ENCODE assay signal across 1 cellular context in genomic region chr17:81909966-81910839, GRCh38.
TF ChIP-seq lines count a peak whose summit lies in the region.

No MANE protein-coding gene starts in this region.

TF ChIP-seq in HepG2, 621 proteins besides CTCF, POLR2A, EP300 and RAD21 (continued from another document and continues in another):
- TF ChIP-seq RERE (CRISPR knock-in tag; IDR thresholded peaks at IDR 0.05; ENCODE audit: low read depth) (0 out of 2 replicates have a peak, but pooled peaks have one; percentile 37), ZFP37 (CRISPR knock-in tag; IDR thresholded peaks at IDR 0.05; ENCODE audit: borderline replicate concordance) (peak; percentile 48; the same call in 1 of the 2 replicates), ZNF749 (CRISPR knock-in tag; IDR thresholded peaks at IDR 0.05; ENCODE audit: borderline replicate concordance) (peak; percentile 49; the same call in 1 of the 2 replicates), KAT8 (CRISPR knock-in tag; IDR thresholded peaks at IDR 0.05) (peak; percentile 87), ZNF589 (CRISPR knock-in tag; conservative IDR thresholded peaks at IDR 0.05) (peak; percentile 94), SP1 (IDR thresholded peaks at IDR 0.05) (no peak), SP1 (CRISPR knock-in tag; IDR thresholded peaks at IDR 0.05) (peak; percentile 34; the same call in 1 of the 2 replicates), ZNF343 (CRISPR knock-in tag; IDR thresholded peaks at IDR 0.05) (peak; percentile 67; the same call in 1 of the 2 replicates), ZNF451 (CRISPR knock-in tag; IDR thresholded peaks at IDR 0.05) (no peak), ZNF546 (CRISPR knock-in tag; conservative IDR thresholded peaks at IDR 0.05) (no peak; the same call in 1 of the 2 replicates), GFI1 (CRISPR knock-in tag; IDR thresholded peaks at IDR 0.05; ENCODE audit: borderline replicate concordance) (0 out of 2 replicates have a peak, but pooled peaks have one; percentile 11), JUN (CRISPR knock-in tag; IDR thresholded peaks at IDR 0.05) (no peak), CBFB (CRISPR knock-in tag; IDR thresholded peaks at IDR 0.05) (peak; percentile 75), KAT2B (IDR thresholded peaks at IDR 0.05; ENCODE audit: borderline replicate concordance, low read depth, low read length) (no peak), DNMT1 (CRISPR knock-in tag; IDR thresholded peaks at IDR 0.05) (no peak), CBX1 (IDR thresholded peaks at IDR 0.05; ENCODE audit: low read depth) (no peak), SP140L (CRISPR knock-in tag; IDR thresholded peaks at IDR 0.05; ENCODE audit: borderline replicate concordance) (no peak), PRDM4 (CRISPR knock-in tag; IDR thresholded peaks at IDR 0.05; ENCODE audit: borderline replicate concordance) (no peak), ZBTB21 (CRISPR knock-in tag; IDR thresholded peaks at IDR 0.05) (no peak), MLX (CRISPR knock-in tag; IDR thresholded peaks at IDR 0.05) (peak; percentile 99), KDM6A (CRISPR knock-in tag; IDR thresholded peaks at IDR 0.05; ENCODE audit: low read depth) (peak; percentile 89), REPIN1 (CRISPR knock-in tag; IDR thresholded peaks at IDR 0.05; ENCODE audit: borderline replicate concordance, low read depth) (peak; percentile 96), HDAC6 (IDR thresholded peaks at IDR 0.05; ENCODE audit: low read depth, low read length) (no peak), ZFX (CRISPR knock-in tag; IDR thresholded peaks at IDR 0.05; ENCODE audit: low read depth) (peak; percentile 99), ZBTB39 (CRISPR knock-in tag; IDR thresholded peaks at IDR 0.05) (no peak), ZNF326 (CRISPR knock-in tag; IDR thresholded peaks at IDR 0.05; ENCODE audit: borderline replicate concordance) (peak; percentile 30; the same call in 1 of the 2 replicates), CBX2 (IDR thresholded peaks at IDR 0.05; ENCODE audit: low read depth, low read length) (no peak), CBX2 (CRISPR knock-in tag; IDR thresholded peaks at IDR 0.05; ENCODE audit: low read depth) (no peak; the same call in 1 of the 2 replicates), ZNF746 (CRISPR knock-in tag; IDR thresholded peaks at IDR 0.05) (peak; percentile 52; the same call in 1 of the 2 replicates), TBX3 (IDR thresholded peaks at IDR 0.05; ENCODE audit: borderline replicate concordance) (peak; percentile 72; the same call in 1 of the 2 replicates), BCL6 (CRISPR knock-in tag; IDR thresholded peaks at IDR 0.05) (peak; percentile 71), HIC2 (CRISPR knock-in tag; IDR thresholded peaks at IDR 0.05; ENCODE audit: low read depth) (peak; percentile 94)
- TF ChIP-seq, protein P1, sequence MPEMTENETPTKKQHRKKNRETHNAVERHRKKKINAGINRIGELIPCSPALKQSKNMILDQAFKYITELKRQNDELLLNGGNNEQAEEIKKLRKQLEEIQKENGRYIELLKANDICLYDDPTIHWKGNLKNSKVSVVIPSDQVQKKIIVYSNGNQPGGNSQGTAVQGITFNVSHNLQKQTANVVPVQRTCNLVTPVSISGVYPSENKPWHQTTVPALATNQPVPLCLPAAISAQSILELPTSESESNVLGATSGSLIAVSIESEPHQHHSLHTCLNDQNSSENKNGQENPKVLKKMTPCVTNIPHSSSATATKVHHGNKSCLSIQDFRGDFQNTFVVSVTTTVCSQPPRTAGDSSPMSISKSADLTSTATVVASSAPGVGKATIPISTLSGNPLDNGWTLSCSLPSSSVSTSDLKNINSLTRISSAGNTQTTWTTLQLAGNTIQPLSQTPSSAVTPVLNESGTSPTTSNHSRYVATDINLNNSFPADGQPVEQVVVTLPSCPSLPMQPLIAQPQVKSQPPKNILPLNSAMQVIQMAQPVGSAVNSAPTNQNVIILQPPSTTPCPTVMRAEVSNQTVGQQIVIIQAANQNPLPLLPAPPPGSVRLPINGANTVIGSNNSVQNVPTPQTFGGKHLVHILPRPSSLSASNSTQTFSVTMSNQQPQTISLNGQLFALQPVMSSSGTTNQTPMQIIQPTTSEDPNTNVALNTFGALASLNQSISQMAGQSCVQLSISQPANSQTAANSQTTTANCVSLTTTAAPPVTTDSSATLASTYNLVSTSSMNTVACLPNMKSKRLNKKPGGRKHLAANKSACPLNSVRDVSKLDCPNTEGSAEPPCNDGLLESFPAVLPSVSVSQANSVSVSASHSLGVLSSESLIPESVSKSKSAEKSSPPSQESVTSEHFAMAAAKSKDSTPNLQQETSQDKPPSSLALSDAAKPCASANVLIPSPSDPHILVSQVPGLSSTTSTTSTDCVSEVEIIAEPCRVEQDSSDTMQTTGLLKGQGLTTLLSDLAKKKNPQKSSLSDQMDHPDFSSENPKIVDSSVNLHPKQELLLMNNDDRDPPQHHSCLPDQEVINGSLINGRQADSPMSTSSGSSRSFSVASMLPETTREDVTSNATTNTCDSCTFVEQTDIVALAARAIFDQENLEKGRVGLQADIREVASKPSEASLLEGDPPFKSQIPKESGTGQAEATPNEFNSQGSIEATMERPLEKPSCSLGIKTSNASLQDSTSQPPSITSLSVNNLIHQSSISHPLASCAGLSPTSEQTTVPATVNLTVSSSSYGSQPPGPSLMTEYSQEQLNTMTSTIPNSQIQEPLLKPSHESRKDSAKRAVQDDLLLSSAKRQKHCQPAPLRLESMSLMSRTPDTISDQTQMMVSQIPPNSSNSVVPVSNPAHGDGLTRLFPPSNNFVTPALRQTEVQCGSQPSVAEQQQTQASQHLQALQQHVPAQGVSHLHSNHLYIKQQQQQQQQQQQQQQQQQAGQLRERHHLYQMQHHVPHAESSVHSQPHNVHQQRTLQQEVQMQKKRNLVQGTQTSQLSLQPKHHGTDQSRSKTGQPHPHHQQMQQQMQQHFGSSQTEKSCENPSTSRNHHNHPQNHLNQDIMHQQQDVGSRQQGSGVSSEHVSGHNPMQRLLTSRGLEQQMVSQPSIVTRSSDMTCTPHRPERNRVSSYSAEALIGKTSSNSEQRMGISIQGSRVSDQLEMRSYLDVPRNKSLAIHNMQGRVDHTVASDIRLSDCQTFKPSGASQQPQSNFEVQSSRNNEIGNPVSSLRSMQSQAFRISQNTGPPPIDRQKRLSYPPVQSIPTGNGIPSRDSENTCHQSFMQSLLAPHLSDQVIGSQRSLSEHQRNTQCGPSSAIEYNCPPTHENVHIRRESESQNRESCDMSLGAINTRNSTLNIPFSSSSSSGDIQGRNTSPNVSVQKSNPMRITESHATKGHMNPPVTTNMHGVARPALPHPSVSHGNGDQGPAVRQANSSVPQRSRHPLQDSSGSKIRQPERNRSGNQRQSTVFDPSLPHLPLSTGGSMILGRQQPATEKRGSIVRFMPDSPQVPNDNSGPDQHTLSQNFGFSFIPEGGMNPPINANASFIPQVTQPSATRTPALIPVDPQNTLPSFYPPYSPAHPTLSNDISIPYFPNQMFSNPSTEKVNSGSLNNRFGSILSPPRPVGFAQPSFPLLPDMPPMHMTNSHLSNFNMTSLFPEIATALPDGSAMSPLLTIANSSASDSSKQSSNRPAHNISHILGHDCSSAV (CRISPR knock-in tag; IDR thresholded peaks at IDR 0.05; ENCODE audit: borderline replicate concordance), result no peak
- TF ChIP-seq, protein P2, sequence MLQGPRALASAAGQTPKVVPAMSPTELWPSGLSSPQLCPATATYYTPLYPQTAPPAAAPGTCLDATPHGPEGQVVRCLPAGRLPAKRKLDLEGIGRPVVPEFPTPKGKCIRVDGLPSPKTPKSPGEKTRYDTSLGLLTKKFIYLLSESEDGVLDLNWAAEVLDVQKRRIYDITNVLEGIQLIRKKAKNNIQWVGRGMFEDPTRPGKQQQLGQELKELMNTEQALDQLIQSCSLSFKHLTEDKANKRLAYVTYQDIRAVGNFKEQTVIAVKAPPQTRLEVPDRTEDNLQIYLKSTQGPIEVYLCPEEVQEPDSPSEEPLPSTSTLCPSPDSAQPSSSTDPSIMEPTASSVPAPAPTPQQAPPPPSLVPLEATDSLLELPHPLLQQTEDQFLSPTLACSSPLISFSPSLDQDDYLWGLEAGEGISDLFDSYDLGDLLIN (CRISPR knock-in tag; IDR thresholded peaks at IDR 0.05; ENCODE audit: borderline replicate concordance), result peak; percentile 67; the same call in 1 of the 2 replicates
- TF ChIP-seq, protein P3, sequence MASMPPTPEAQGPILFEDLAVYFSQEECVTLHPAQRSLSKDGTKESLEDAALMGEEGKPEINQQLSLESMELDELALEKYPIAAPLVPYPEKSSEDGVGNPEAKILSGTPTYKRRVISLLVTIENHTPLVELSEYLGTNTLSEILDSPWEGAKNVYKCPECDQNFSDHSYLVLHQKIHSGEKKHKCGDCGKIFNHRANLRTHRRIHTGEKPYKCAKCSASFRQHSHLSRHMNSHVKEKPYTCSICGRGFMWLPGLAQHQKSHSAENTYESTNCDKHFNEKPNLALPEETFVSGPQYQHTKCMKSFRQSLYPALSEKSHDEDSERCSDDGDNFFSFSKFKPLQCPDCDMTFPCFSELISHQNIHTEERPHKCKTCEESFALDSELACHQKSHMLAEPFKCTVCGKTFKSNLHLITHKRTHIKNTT (CRISPR knock-in tag; IDR thresholded peaks at IDR 0.05), result no peak
